9 cellular contexts compared by ENCODE assay signal in genomic region chr1:94863297-94863911, GRCh38. TPM values are rescaled to one million over a fixed set of nuclear protein-coding genes. Genes with fewer than 3 reads are reported as not detected.
DNase-seq lines count a peak whose midpoint lies in the region; ATAC-seq and TF ChIP-seq lines count a peak whose summit lies in the region.
"Had no signal": no experiment of that assay in that cellular context is flagged by ENCODE, and none has a peak within 500 bp of the region (broad histone marks: within the 10 kb centered on the region; RNA-seq: fewer than 3 reads in every experiment).

No MANE protein-coding gene starts in this region.

- H3K36me3 Mint-ChIP-seq in natural killer cell = no peaks in the 10 kb centered on the region

- no peak overlapping the region for H2BK12ac ChIP-seq in neuronal stem cell (ENCODE audit: low read length)

- H2AFZ ChIP-seq in PC-3 (ENCODE audit: low read length) = no peak overlapping the region
- H2AFZ ChIP-seq in neuronal stem cell (ENCODE audit: low read length) = peak overlapping the region; percentile 42

- H3K4ac ChIP-seq in neuronal stem cell (ENCODE audit: low read length) = no peak overlapping the region

- no peaks in the 10 kb centered on the region for H3K4me1 Mint-ChIP-seq in natural killer cell

- H3K4me1 ChIP-seq in PC-3 (ENCODE audit: insufficient read depth, low read length) = peaks cover 55% of the 10 kb centered on the region
- H3K4me1 ChIP-seq in esophagus (ENCODE audit: control insufficient read depth in 2 of 2, insufficient read depth in 2 of 2, low read length in 1 of 2) = peaks cover 5 to 10% of the 10 kb centered on the region in 2 donors
- H3K4me1 ChIP-seq in neuronal stem cell (ENCODE audit: control insufficient read depth in 2 of 2, insufficient read depth in 1 of 2, low read depth in 1 of 2, low read length in 2 of 2) = peaks cover 27 to 43% of the 10 kb centered on the region in 2 donors

- no peak overlapping the region for H3K18ac ChIP-seq in neuronal stem cell (ENCODE audit: low read length)

- H2AK5ac ChIP-seq in neuronal stem cell (ENCODE audit: low read depth, low read length) = no peak overlapping the region

- no peak overlapping the region for H3K4me3 Mint-ChIP-seq in natural killer cell

- H3K14ac ChIP-seq in neuronal stem cell (ENCODE audit: low read length) = no peak overlapping the region

- peaks cover 18 to 22% of the 10 kb centered on the region in 2 donors for H3K27me3 Mint-ChIP-seq in natural killer cell (ENCODE audit: low read depth in 2 of 2)

- POLR2A ChIA-PET in PC-3 (lab: Charles Lee; ENCODE audit: unreplicated experiment) = no interaction called here

- no peaks in the 10 kb centered on the region for H3K9me2 ChIP-seq in PC-3 (replicated peaks; ENCODE audit: low read length)

- H3K36me3 ChIP-seq in PC-3 (ENCODE audit: low read depth, low read length) (no peaks in the 10 kb centered on the region), esophagus (ENCODE audit: control insufficient read depth in 2 of 2, insufficient read depth in 2 of 2, low read length in 1 of 2) (no peaks in the 10 kb centered on the region), neuronal stem cell (replicated peaks in 1 of 2; ENCODE audit: control insufficient read depth in 2 of 2, insufficient read depth in 2 of 2, low read length in 2 of 2) (no peaks in the 10 kb centered on the region)

- H3K4me3 ChIP-seq in AG10803 (ENCODE audit: low read length) = peak overlapping the region; percentile 14; the same call in 1 of the 2 replicates
- peak overlapping the region; percentile 33 for H3K4me3 ChIP-seq in PC-3 (ENCODE audit: low read length)
- no peak overlapping the region for H3K4me3 ChIP-seq in esophagus (ENCODE audit: low read depth in 1 of 2, low read length in 2 of 2)
- no peak overlapping the region for H3K4me3 ChIP-seq in neuronal stem cell (ENCODE audit: low read length in 2 of 2)

- H3K79me1 ChIP-seq in neuronal stem cell (ENCODE audit: low read depth, low read length) = no peaks in the 10 kb centered on the region

- H3F3A ChIP-seq in PC-3 (ENCODE audit: low read length, unreplicated experiment) = peaks cover 5% of the 10 kb centered on the region

- peak overlapping the region; percentile 80 for H3K9ac ChIP-seq in PC-3 (ENCODE audit: low read length)
- H3K9ac ChIP-seq in neuronal stem cell (ENCODE audit: low read depth, low read length, poor library complexity) = no peak overlapping the region

- intact Hi-C loops in PC-3 (cut with micrococcal nuclease) (no loop called here), natural killer cell (cut with micrococcal nuclease) (no loop called here)

- no peak overlapping the region for H4K91ac ChIP-seq in neuronal stem cell (ENCODE audit: low read depth, low read length, poor library complexity)

- H3K27ac ChIP-seq in PC-3 (ENCODE audit: low read length) (peak overlapping the region; percentile 97), esophagus (ENCODE audit: low read depth in 2 of 2, low read length in 1 of 2) (peak overlapping the region; percentile 95 to 97), neuronal stem cell (replicated peaks; ENCODE audit: low read length) (peak overlapping the region; percentile 54)

- H3K9me3 ChIP-seq in PC-3 (ENCODE audit: low read length) = no peaks in the 10 kb centered on the region
- no peaks in the 10 kb centered on the region for H3K9me3 ChIP-seq in esophagus (ENCODE audit: control insufficient read depth in 2 of 2, insufficient read depth in 1 of 2, low read depth in 1 of 2, low read length in 1 of 2)
- no peaks in the 10 kb centered on the region for H3K9me3 ChIP-seq in neuronal stem cell (replicated peaks in 1 of 2; ENCODE audit: control insufficient read depth in 2 of 2, insufficient read depth in 1 of 2, low read depth in 1 of 2, low read length in 2 of 2)

- H3K79me2 ChIP-seq in PC-3 (ENCODE audit: low read length) = no peaks in the 10 kb centered on the region

- no peak overlapping the region for H2BK15ac ChIP-seq in neuronal stem cell (ENCODE audit: low read length)

- ATAC-seq in PC-3 (peak; percentile 4), natural killer cell (no peak)

- H3K4me2 ChIP-seq in PC-3 (ENCODE audit: low read length) (peak overlapping the region; percentile 80), neuronal stem cell (ENCODE audit: insufficient read depth, low read length, poor library complexity, severe bottlenecking) (no peak overlapping the region)

- 4 to 7% methylated on average over 2 of the region's 2 CpGs for WGBS in esophagus, 2 donors
- WGBS in neuronal stem cell (ENCODE audit: extremely low coverage in 2 of 2, insufficient read length in 2 of 2, insufficient replicate concordance in 1 of 2), 2 donors = no CpG with 5 or more reads among the region's 2 CpGs

- DNase-seq in AG10803 (ENCODE audit: low read depth) (peak; percentile 87), PC-3 (peak; percentile 63), neuronal stem cell (ENCODE audit: low spot score) (no peak), NCI-H510A treated with DMSO at 0.1 percent for 48 hours (lab: John Stamatoyannopoulos, UW) (no peak), ecto neural progenitor cell (ENCODE audit: low spot score) (no peak), natural killer cell (no peak), NCI-H187 treated with DMSO at 0.1 percent for 48 hours (lab: John Stamatoyannopoulos, UW) (no peak)
- DNase-seq: SHP77 had no signal

- H3K27me3 ChIP-seq in PC-3 (ENCODE audit: low read length) (no peaks in the 10 kb centered on the region), esophagus (ENCODE audit: control insufficient read depth in 1 of 2, insufficient read depth in 2 of 2, low read length in 2 of 2) (no peaks in the 10 kb centered on the region), neuronal stem cell (ENCODE audit: control insufficient read depth in 3 of 3, insufficient read depth in 3 of 3, low read depth in 1 of 3, low read length in 3 of 3) (no peaks in the 10 kb centered on the region)

- no peak overlapping the region for H2BK5ac ChIP-seq in neuronal stem cell (ENCODE audit: low read length)

- H4K8ac ChIP-seq in neuronal stem cell (ENCODE audit: low read depth, low read length) = no peak overlapping the region

- H3K23ac ChIP-seq in neuronal stem cell (ENCODE audit: low read depth, low read length, poor library complexity) = no peak overlapping the region

- H4K20me1 ChIP-seq in PC-3 (ENCODE audit: low read length) = no peaks in the 10 kb centered on the region

- H2BK120ac ChIP-seq in neuronal stem cell (ENCODE audit: low read depth, low read length) = no peak overlapping the region

- CTCF ChIA-PET in PC-3 (lab: Charles Lee) = interaction anchor here (0.9 to 2.0 kb wide), 2 partner anchors 9 to 178 kb away, joined by 4 to 10 read pairs; no protein-coding TSS in a partner anchor

- BruUV-seq in PC-3 (replicated peaks; lab: Mats Ljungman, UMichigan) = TSS peak; percentile 63

- H3K27ac Mint-ChIP-seq in natural killer cell = no peak overlapping the region

- H3K9me3 Mint-ChIP-seq in natural killer cell = no peaks in the 10 kb centered on the region

- TF ChIP-seq CTCF in AG10803 (conservative IDR thresholded peaks at IDR 0.05; ENCODE audit: low read length) = no peak
- TF ChIP-seq CTCF in PC-3 (conservative IDR thresholded peaks at IDR 0.05; ENCODE audit: low read depth, low read length) = no peak
- no peak for TF ChIP-seq CTCF in natural killer cell (IDR thresholded peaks at IDR 0.05)

RNA-seq across cellular contexts. Expression of gene SLC44A3, which starts 43.2 kb away (rescaled TPM):
- total RNA-seq in PC-3 (2014; rRNA removed) (6.3 and 9.2 TPM in 2 replicates), natural killer cell (under 1 TPM in 1 of 3 donors, not detected in 2; 0.58 TPM)
- 1 to 10 TPM; 7.0 to 7.4 TPM for polyA plus RNA-seq in esophagus
- polyA plus RNA-seq in neuronal stem cell (2013, experiment 1 of 2) = 0.82 TPM
- polyA plus RNA-seq in neuronal stem cell (2013, experiment 2 of 2) = 1.1 TPM

Comparison
In these comparisons a context has a peak if more than half of its experiments do, and no peak if none do; other contexts are left out.
1. DNase-seq: peak in AG10803 (single experiment) and PC-3 (single experiment); none in neuronal stem cell (single experiment), NCI-H510A treated with DMSO at 0.1 percent for 48 hours (single experiment), ecto neural progenitor cell (single experiment), natural killer cell (single experiment) and NCI-H187 treated with DMSO at 0.1 percent for 48 hours (single experiment).
2. H3K4me3 ChIP-seq: peak in AG10803 (single experiment) and PC-3 (single experiment); none in esophagus (0 of 2) and neuronal stem cell (0 of 2).
3. Peak in every context shown above with its lines, with median percentiles within 50 percentile points of each other: H3K27ac ChIP-seq.